Comparison of ENCODE assay signal across 8 cellular contexts in the genomic region with DNA sequence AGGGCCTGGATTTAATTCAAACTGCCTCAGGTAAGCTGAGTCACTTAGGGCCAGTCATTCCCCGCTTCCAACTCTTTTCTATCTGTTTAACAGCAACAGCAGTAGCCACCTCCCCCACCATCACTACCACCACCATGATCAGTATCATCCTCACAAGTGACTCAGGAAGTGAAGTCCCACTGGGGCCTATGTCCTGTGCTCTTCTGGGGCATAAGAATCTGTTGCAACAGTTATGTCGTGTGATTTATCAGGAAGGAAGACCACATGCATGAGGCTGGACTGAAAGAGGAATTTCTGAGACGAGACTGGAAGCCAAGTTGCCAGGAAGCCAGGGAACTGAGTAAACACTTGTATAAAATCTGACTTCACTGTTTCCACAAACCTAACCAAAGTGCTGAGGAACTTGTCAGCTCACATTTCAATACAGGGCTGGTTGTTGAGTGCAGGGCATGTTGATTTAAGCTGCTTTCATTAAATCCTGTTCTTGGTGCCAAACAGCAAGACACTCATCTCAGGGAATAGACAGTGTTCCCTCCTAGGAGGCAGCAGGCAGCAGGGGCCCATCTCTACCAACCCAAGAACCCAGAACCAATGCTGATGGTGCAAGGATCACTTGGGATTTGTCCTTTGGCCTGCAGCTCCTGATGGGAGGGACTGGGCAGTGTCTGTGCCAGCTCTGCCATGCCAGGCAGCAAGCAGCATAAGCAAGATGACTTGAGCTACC.
DNase-seq lines count a peak whose midpoint lies in the region; ATAC-seq and TF ChIP-seq lines count a peak whose summit lies in the region.

No MANE protein-coding gene starts in this region.

- WGBS in upper lobe of left lung, 2 donors, result 0 to 3% methylated on average over 2 to 3 of the region's 3 CpGs

- TF ChIP-seq POLR2A in upper lobe of left lung (IDR thresholded peaks at IDR 0.05), result peak in 1 of 4 donors; percentile 65

- H3K36me3 ChIP-seq in upper lobe of left lung, result no peaks in the 10 kb centered on the region

- no peaks in the 10 kb centered on the region for H3K4me1 Mint-ChIP-seq in effector memory CD8-positive, alpha-beta T cell (ENCODE audit: low read depth in 2 of 2)

- peak in 3 of 4 donors; percentile 19 to 90 (median 63) for TF ChIP-seq EP300 in upper lobe of left lung (IDR thresholded peaks at IDR 0.05)

- H3K27ac ChIP-seq in upper lobe of left lung, result peak overlapping the region; percentile 76 to 93 (median 88)

- H3K9me3 Mint-ChIP-seq in effector memory CD8-positive, alpha-beta T cell, result no peaks in the 10 kb centered on the region

- H3K27me3 Mint-ChIP-seq in effector memory CD8-positive, alpha-beta T cell, result peaks cover 0 to 6% of the 10 kb centered on the region in 2 donors

- H3K4me1 ChIP-seq in upper lobe of left lung, result peaks cover 22 to 45% (median 34%) of the 10 kb centered on the region in 4 donors

- no peak overlapping the region for H3K27ac Mint-ChIP-seq in effector memory CD8-positive, alpha-beta T cell

- no peak for TF ChIP-seq CTCF in upper lobe of left lung (IDR thresholded peaks at IDR 0.05)

- H3K4me3 ChIP-seq in upper lobe of left lung, result no peak overlapping the region

- DNase-seq in MV-4-11 (lab: John Stamatoyannopoulos, UW) (peak; percentile 74), brain pericyte (ENCODE audit: low read depth, low spot score) (peak; percentile 95), left lobe of liver (ENCODE audit: low spot score) (no peak), upper lobe of left lung (peak in 1 of 2 donors; percentile 71), NCI-H1694 treated with DMSO at 0.1 percent for 48 hours (lab: John Stamatoyannopoulos, UW) (no peak), iPS-NIHi7 (ENCODE audit: extremely low spot score) (no peak)
- DNase-seq in activated CD8-positive, alpha-beta memory T cell treated with anti-CD3 and anti-CD28 coated beads, Interleukin-2, amount 50 U/mL, for 4 hours, result no peak
- DNase-seq in effector memory CD8-positive, alpha-beta T cell, result no peak

- no peaks in the 10 kb centered on the region for H3K36me3 Mint-ChIP-seq in effector memory CD8-positive, alpha-beta T cell (ENCODE audit: insufficient read depth)

- H3K4me3 Mint-ChIP-seq in effector memory CD8-positive, alpha-beta T cell, result no peak overlapping the region

- ATAC-seq in left lobe of liver, result peak; percentile 39
- ATAC-seq in upper lobe of left lung (ENCODE audit: low FRiP score in 2 of 2), result peak; percentile 77 to 86
- ATAC-seq in effector memory CD8-positive, alpha-beta T cell (replicated peaks), result no peak

- H3K9me3 ChIP-seq in upper lobe of left lung, result no peaks in the 10 kb centered on the region

- no peaks in the 10 kb centered on the region for H3K27me3 ChIP-seq in upper lobe of left lung

Comparison
In these comparisons a context has a peak if more than half of its experiments do, and no peak if none do; other contexts are left out.
1. DNase-seq: peak in MV-4-11 (single experiment) and brain pericyte (single experiment); none in left lobe of liver (single experiment), NCI-H1694 treated with DMSO at 0.1 percent for 48 hours (single experiment), activated CD8-positive, alpha-beta memory T cell treated with anti-CD3 and anti-CD28 coated beads, Interleukin-2, amount 50 U/mL, for 4 hours (single experiment), effector memory CD8-positive, alpha-beta T cell (0 of 3) and iPS-NIHi7 (single experiment).